ENCODE assay signal across 22 cellular contexts in the genomic region with DNA sequence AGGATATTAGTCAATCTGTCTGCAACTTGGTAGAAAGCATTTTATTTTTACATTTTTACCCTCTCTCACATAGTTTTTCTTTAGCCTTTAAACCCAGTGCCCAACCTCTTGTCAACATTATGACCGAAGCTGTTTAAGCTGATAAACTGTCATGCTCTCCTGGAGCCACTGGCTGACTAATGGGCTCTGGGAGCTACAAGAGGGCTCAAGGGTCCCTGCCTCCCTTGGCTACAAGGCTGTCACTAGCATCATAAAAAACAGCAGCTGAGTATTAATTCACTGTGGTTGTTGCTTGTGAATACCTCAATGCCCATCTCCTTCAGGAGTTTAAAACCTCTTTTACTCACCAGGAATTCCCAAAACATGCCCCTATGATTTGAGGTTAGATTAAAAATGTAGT.
DNase-seq lines count a peak whose midpoint lies in the region; ATAC-seq lines count a peak whose summit lies in the region.
"Had no signal": no experiment of that assay in that cellular context is flagged by ENCODE, and none has a peak within 500 bp of the region (broad histone marks: within the 10 kb centered on the region; RNA-seq: fewer than 3 reads in every experiment).

No MANE protein-coding gene starts in this region.

- no peaks in the 10 kb centered on the region for H3K9me3 ChIP-seq in right cardiac atrium (ENCODE audit: control insufficient read depth, low read length)
- H3K9me3 ChIP-seq: A549, SJSA1 had no signal

- DNase-seq in DMS79 (lab: John Stamatoyannopoulos, UW): peak; percentile 15
- DNase-seq in NCI-H187 (lab: John Stamatoyannopoulos, UW): peak; percentile 11 to 51
- peak; percentile 42 for DNase-seq in OCI-M2 (lab: John Stamatoyannopoulos, UW; ENCODE audit: unreplicated experiment)
- peak; percentile 17 for DNase-seq in left kidney (ENCODE audit: low read depth, low spot score)
- no peak for DNase-seq in activated CD4-positive, alpha-beta T cell treated with anti-CD3 and anti-CD28 coated beads, Interleukin-2, amount 10 ng/mL, durations not matched to agents 24 days and 14 days
- no peak for DNase-seq in right cardiac atrium
- no peak for DNase-seq in posterior cingulate gyrus
- DNase-seq: C1 segment of cervical spinal cord; CD4-positive, alpha-beta memory T cell; COR-L47; GF-D8; H9; KBM-7; NCI-H1105 treated with DMSO at 0.1 percent for 48 hours; NCI-H1694; NCI-H524 treated with DMSO at 0.1 percent for 48 hours; NCI-H774; Right ventricle myocardium superior; RPMI8226 had no signal

- H3K4me1 Mint-ChIP-seq in activated CD4-positive, alpha-beta T cell treated with anti-CD3 and anti-CD28 coated beads, Interleukin-2, amount 10 ng/mL, durations not matched to agents 24 days and 14 days: no peaks in the 10 kb centered on the region
- H3K4me1 Mint-ChIP-seq: CD4-positive, alpha-beta memory T cell; GM23338; H9 had no signal

- peaks cover 2% of the 10 kb centered on the region for H3K27me3 Mint-ChIP-seq in activated CD4-positive, alpha-beta T cell treated with anti-CD3 and anti-CD28 coated beads, Interleukin-2, amount 10 ng/mL, durations not matched to agents 24 days and 14 days
- H3K27me3 Mint-ChIP-seq: CD4-positive, alpha-beta memory T cell had no signal

- H3K36me3 Mint-ChIP-seq in activated CD4-positive, alpha-beta T cell treated with anti-CD3 and anti-CD28 coated beads, Interleukin-2, amount 10 ng/mL, durations not matched to agents 24 days and 14 days (ENCODE audit: low read depth): no peaks in the 10 kb centered on the region
- H3K36me3 Mint-ChIP-seq: CD4-positive, alpha-beta memory T cell had no signal

- intact Hi-C loops in activated CD4-positive, alpha-beta T cell treated with anti-CD3 and anti-CD28 coated beads, Interleukin-2, amount 10 ng/mL, durations not matched to agents 24 days and 14 days (cut with micrococcal nuclease): no loop called here
- intact Hi-C loops in right cardiac atrium (cut with DNase I) (no loop called here), posterior cingulate gyrus (cut with DNase I) (no loop called here)

- no peaks in the 10 kb centered on the region for H3K27me3 ChIP-seq in right cardiac atrium (ENCODE audit: control insufficient read depth, insufficient read depth)
- H3K27me3 ChIP-seq: SJSA1 had no signal

- no peaks in the 10 kb centered on the region for H3K9me3 Mint-ChIP-seq in activated CD4-positive, alpha-beta T cell treated with anti-CD3 and anti-CD28 coated beads, Interleukin-2, amount 10 ng/mL, durations not matched to agents 24 days and 14 days
- H3K9me3 Mint-ChIP-seq: GM23338, H9 had no signal

- H3K4me1 ChIP-seq in right cardiac atrium (ENCODE audit: control insufficient read depth, insufficient read depth, low read length): no peaks in the 10 kb centered on the region
- H3K4me1 ChIP-seq: A549, SJSA1 had no signal

- no peak for ATAC-seq in right cardiac atrium
- ATAC-seq: A549, GM23338 had no signal

- H3K27ac Mint-ChIP-seq in activated CD4-positive, alpha-beta T cell treated with anti-CD3 and anti-CD28 coated beads, Interleukin-2, amount 10 ng/mL, durations not matched to agents 24 days and 14 days: no peak overlapping the region
- H3K27ac Mint-ChIP-seq: CD4-positive, alpha-beta memory T cell; GM23338; H9 had no signal

- no peak overlapping the region for H3K4me3 Mint-ChIP-seq in activated CD4-positive, alpha-beta T cell treated with anti-CD3 and anti-CD28 coated beads, Interleukin-2, amount 10 ng/mL, durations not matched to agents 24 days and 14 days
- H3K4me3 Mint-ChIP-seq: CD4-positive, alpha-beta memory T cell; GM23338; H9 had no signal

- no peak overlapping the region for H3K27ac ChIP-seq in right cardiac atrium (ENCODE audit: low read length)
- H3K27ac ChIP-seq: A549, SJSA1 had no signal

- H3K4me3 ChIP-seq in right cardiac atrium (ENCODE audit: low read length): no peak overlapping the region
- H3K4me3 ChIP-seq: A549, GM23338, SJSA1 had no signal

- 67% methylated on average over 1 of the region's 1 CpG for WGBS in right cardiac atrium

Comparison
In these comparisons a context has a peak if more than half of its experiments do, and no peak if none do; other contexts are left out.
1. DNase-seq: peak in DMS79 (single experiment), NCI-H187 (2 of 2), OCI-M2 (single experiment) and left kidney (single experiment); none in activated CD4-positive, alpha-beta T cell treated with anti-CD3 and anti-CD28 coated beads, Interleukin-2, amount 10 ng/mL, durations not matched to agents 24 days and 14 days (single experiment), right cardiac atrium (0 of 3) and posterior cingulate gyrus (0 of 10).